21 cellular contexts compared by ENCODE assay signal in the genomic region with DNA sequence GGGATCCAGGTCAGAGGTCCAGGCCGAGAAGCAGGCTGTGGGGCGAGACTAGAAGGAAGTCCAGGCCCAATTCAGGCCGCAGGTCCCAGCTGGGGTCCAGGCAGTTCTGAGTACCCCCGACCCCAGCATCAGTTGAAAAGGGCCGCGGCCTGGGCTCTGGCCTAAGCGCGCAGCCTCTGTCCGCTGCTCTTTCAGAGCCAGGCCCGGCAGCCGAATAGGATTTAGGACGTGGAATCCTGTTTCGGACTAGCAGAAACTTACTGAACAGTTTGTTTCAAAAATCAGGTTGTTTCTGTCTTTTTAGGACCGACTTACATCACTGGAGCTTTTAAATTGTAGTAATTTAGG. TPM values are rescaled to one million over a fixed set of nuclear protein-coding genes. Genes with fewer than 3 reads are reported as not detected.
"Had no signal": no experiment of that assay in that cellular context is flagged by ENCODE, and none has a peak within 500 bp of the region (broad histone marks: within the 10 kb centered on the region; RNA-seq: fewer than 3 reads in every experiment).

No MANE protein-coding gene starts in this region.

- H3K4me1 ChIP-seq: upper lobe of right lung had no signal

- H3K27ac ChIP-seq: brain microvascular endothelial cell, right lobe of liver, upper lobe of right lung had no signal

- H3K4me3 ChIP-seq: right lobe of liver, upper lobe of right lung had no signal

- H3K9me3 ChIP-seq: right lobe of liver, upper lobe of right lung had no signal

- H3K36me3 ChIP-seq: brain microvascular endothelial cell, right lobe of liver, upper lobe of right lung had no signal

- ATAC-seq: activated CD8-positive, alpha-beta T cell treated with anti-CD3 and anti-CD28 coated beads, Interleukin-2, amount 10 ng/mL, durations not matched to agents 7 days and 5 days; T-helper 17 cell; upper lobe of right lung had no signal

- DNase-seq: activated CD8-positive, alpha-beta memory T cell treated with anti-CD3 and anti-CD28 coated beads, Interleukin-2, amount 50 U/mL, for 4 hours; activated CD8-positive, alpha-beta T cell treated with anti-CD3 and anti-CD28 coated beads, Interleukin-2, amount 10 ng/mL, durations not matched to agents 7 days and 5 days; activated gamma-delta T cell treated with Interleukin-2 at 50 U/mL for 16 hours; amygdala; brain microvascular endothelial cell; cortex of kidney; effector memory CD4-positive, alpha-beta T cell; foreskin melanocyte; head of caudate nucleus; kidney glomerular epithelial cell; mesenchymal stem cell; right lobe of liver; stimulated activated CD4-positive, alpha-beta T cell treated with anti-CD3 and anti-CD28 coated beads, Interleukin-4, amount 100 ng/mL, for 4 hours; stimulated activated CD8-positive, alpha-beta memory T cell treated with anti-CD3 and anti-CD28 coated beads, Interleukin-4, amount 100 ng/mL, for 48 hours; stimulated activated naive CD4-positive, alpha-beta T cell treated with Interleukin-2 at 50 U/mL for 16 hours; substantia nigra; T-helper 17 cell; upper lobe of right lung had no signal

RNA-seq across cellular contexts. Expression of a gene that starts 12.1 kb away (rescaled TPM):
- total RNA-seq: fibroblast of lung, right lobe of liver, T-helper 17 cell, upper lobe of right lung had no signal
- polyA plus RNA-seq: fibroblast of lung, liver, smooth muscle cell had no signal
